ENCODE assay signal across 16 cellular contexts in the genomic region with DNA sequence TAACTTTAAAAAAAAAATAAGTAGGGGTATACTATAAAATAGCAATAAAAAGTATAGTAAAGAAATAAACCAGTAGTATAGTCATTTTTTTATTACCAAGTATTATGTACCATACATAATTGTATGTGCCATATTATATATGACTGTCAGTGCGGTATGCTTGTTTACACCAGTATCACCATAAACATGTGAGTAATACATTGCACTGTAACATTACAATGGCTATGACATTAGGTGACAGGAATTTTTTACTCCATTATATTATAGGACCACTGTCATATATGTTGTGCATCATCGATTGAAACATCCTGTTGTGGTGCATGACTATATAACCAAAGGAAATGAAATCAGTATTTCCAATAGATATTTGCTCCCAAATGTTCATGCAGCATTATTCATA.
A peak's percentile ranks its signal among the peaks of the same experiment; 100 is the strongest.
DNase-seq lines count a peak whose midpoint lies in the region; ATAC-seq and TF ChIP-seq lines count a peak whose summit lies in the region.
"Had no signal": no experiment of that assay in that cellular context is flagged by ENCODE, and none has a peak within 500 bp of the region (broad histone marks: within the 10 kb centered on the region; RNA-seq: fewer than 3 reads in every experiment).

No MANE protein-coding gene starts in this region.

- no peak overlapping the region for H2BK12ac ChIP-seq in mesenchymal stem cell (ENCODE audit: low read length in 2 of 2)

- no peak overlapping the region for H3K4me2 ChIP-seq in mesenchymal stem cell (ENCODE audit: low read length, poor library complexity, severe bottlenecking)
- H3K4me2 ChIP-seq: GM23338 had no signal

- H3K4me1 ChIP-seq in mesenchymal stem cell (ENCODE audit: control insufficient read depth, insufficient read depth, low read depth, low read length) (no peaks in the 10 kb centered on the region), vagina (no peaks in the 10 kb centered on the region)

- WGBS in mesenchymal stem cell, result 80% methylated on average over 1 of the region's 2 CpGs

- ATAC-seq in GM18870 (IDR thresholded peaks at IDR 0.05; ENCODE audit: unreplicated experiment) (no peak), HG03196 (IDR thresholded peaks at IDR 0.05; ENCODE audit: unreplicated experiment) (no peak)
- ATAC-seq: GM23338 had no signal

- H3K4ac ChIP-seq in mesenchymal stem cell (ENCODE audit: low read depth in 1 of 2, low read length in 2 of 2), result no peak overlapping the region

- H3K27me3 ChIP-seq in mesenchymal stem cell (ENCODE audit: control insufficient read depth in 1 of 2, insufficient read depth in 1 of 2, low read length in 2 of 2) (no peaks in the 10 kb centered on the region), vagina (no peaks in the 10 kb centered on the region)

- no peak overlapping the region for H3K14ac ChIP-seq in mesenchymal stem cell (ENCODE audit: low read length in 2 of 2)

- no peak for TF ChIP-seq POLR2A in vagina (IDR thresholded peaks at IDR 0.05)

- no peak overlapping the region for H2BK15ac ChIP-seq in mesenchymal stem cell (ENCODE audit: low read depth, poor library complexity, severe bottlenecking)

- no peak overlapping the region for H3K18ac ChIP-seq in mesenchymal stem cell (ENCODE audit: low read depth in 1 of 2, low read length in 2 of 2)

- peak; percentile 2 for DNase-seq in HCEC 1CT
- DNase-seq in RKO (ENCODE audit: low spot score), result peak; percentile 51
- peak; percentile 1 for DNase-seq in mesenchymal stem cell
- DNase-seq in anterior cingulate cortex (lab: John Stamatoyannopoulos, UW), result no peak
- DNase-seq in vagina (ENCODE audit: extremely low spot score in 2 of 2), result no peak
- DNase-seq: C1 segment of cervical spinal cord; Calu3; CD4-positive, alpha-beta memory T cell; COR-L47; DMS53; DMS79 treated with DMSO at 0.1 percent for 48 hours; H9; HFFc6 had no signal

- H3K36me3 ChIP-seq in mesenchymal stem cell (ENCODE audit: control insufficient read depth in 1 of 2, insufficient read depth in 2 of 2, low read depth in 1 of 2, low read length in 2 of 2) (no peaks in the 10 kb centered on the region), vagina (no peaks in the 10 kb centered on the region)

- H3K9me3 ChIP-seq in mesenchymal stem cell (ENCODE audit: control insufficient read depth, low read length) (no peaks in the 10 kb centered on the region), vagina (no peaks in the 10 kb centered on the region)

- no peaks in the 10 kb centered on the region for H3K79me1 ChIP-seq in mesenchymal stem cell (replicated peaks; ENCODE audit: low read length, poor library complexity, severe bottlenecking)

- H2AFZ ChIP-seq in mesenchymal stem cell (ENCODE audit: low read depth, low read length), result no peak overlapping the region
- H2AFZ ChIP-seq: GM23338 had no signal

- H2AK5ac ChIP-seq in mesenchymal stem cell (ENCODE audit: low read length, severe bottlenecking), result no peak overlapping the region

- H2BK5ac ChIP-seq in mesenchymal stem cell (ENCODE audit: low read depth, low read length, poor library complexity, severe bottlenecking), result no peak overlapping the region

- H2BK120ac ChIP-seq in mesenchymal stem cell (ENCODE audit: low read depth, low read length), result no peak overlapping the region

- intact Hi-C loops in vagina (cut with DNase I), result no loop called here

- no peak overlapping the region for H3K4me3 ChIP-seq in mesenchymal stem cell (ENCODE audit: insufficient read depth in 1 of 2, low read depth in 1 of 2, low read length in 2 of 2)
- no peak overlapping the region for H3K4me3 ChIP-seq in vagina
- H3K4me3 ChIP-seq: GM23338 had no signal

- no peak overlapping the region for H4K8ac ChIP-seq in mesenchymal stem cell (ENCODE audit: low read length)

- no peak overlapping the region for H3K27ac ChIP-seq in mesenchymal stem cell (ENCODE audit: low read length, poor library complexity, severe bottlenecking)
- no peak overlapping the region for H3K27ac ChIP-seq in vagina

- no peak for TF ChIP-seq CTCF in vagina (IDR thresholded peaks at IDR 0.05)

- H3K9ac ChIP-seq in mesenchymal stem cell (ENCODE audit: low read length), result no peak overlapping the region

- H3K23ac ChIP-seq in mesenchymal stem cell (ENCODE audit: low read length in 2 of 2), result no peak overlapping the region

- no peak overlapping the region for H4K91ac ChIP-seq in mesenchymal stem cell (ENCODE audit: low read length)

Comparison
In these comparisons a context has a peak if more than half of its experiments do, and no peak if none do; other contexts are left out.
1. DNase-seq: peak in HCEC 1CT (single experiment), RKO (single experiment) and mesenchymal stem cell (single experiment); none in anterior cingulate cortex (0 of 58) and vagina (0 of 2).